ENCODE assay signal across 1 cellular context in the genomic region with DNA sequence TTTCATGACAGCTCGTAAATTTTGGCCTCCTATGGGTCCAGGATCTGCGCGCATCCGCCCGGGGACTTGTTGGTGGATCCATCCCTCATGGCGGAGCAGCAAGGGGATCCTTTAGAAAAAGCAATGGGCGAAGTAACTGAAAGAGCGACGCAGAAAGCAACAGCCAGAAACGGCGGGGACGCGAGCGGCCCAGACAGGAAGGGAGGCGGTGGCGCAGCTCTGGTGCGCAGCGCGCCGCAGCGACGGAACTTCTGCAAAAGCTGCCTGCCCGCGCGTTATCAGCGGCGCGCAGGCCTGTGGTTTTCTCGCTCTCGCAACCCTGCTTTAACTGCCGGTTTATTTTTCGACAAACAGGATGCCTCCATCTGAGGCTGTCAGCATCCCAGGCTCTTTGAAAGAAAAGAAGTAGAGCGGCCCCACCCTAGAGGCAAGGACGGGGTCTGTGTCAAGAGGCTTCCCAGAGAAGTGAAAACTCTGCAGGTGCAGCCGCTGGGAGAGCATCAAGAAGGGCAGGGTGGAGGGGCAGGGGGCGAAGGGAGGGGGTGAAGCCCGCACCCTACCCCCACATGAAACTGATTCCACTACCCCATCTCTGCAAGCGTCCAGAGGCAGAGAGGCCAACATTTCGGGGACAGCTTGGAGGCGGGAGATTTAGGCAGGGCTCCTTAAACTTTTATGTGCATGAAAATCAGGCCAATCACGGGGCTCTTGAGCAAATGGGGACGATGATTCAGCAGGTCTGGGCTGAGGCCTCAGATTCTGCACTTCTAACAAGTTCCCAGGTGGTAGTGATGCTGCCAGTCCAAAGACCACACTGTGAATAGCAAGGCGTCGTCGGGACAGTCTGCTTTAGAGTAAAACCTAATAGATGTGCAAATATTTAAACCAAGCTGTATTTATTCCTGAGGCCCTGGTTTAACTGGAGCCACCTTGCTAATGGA.
TF ChIP-seq lines count a peak whose summit lies in the region.

No MANE protein-coding gene starts in this region.

TF ChIP-seq in GM23338, 12 proteins besides CTCF, POLR2A, EP300 and RAD21 (continued from another document):
- TF ChIP-seq, protein P1, sequence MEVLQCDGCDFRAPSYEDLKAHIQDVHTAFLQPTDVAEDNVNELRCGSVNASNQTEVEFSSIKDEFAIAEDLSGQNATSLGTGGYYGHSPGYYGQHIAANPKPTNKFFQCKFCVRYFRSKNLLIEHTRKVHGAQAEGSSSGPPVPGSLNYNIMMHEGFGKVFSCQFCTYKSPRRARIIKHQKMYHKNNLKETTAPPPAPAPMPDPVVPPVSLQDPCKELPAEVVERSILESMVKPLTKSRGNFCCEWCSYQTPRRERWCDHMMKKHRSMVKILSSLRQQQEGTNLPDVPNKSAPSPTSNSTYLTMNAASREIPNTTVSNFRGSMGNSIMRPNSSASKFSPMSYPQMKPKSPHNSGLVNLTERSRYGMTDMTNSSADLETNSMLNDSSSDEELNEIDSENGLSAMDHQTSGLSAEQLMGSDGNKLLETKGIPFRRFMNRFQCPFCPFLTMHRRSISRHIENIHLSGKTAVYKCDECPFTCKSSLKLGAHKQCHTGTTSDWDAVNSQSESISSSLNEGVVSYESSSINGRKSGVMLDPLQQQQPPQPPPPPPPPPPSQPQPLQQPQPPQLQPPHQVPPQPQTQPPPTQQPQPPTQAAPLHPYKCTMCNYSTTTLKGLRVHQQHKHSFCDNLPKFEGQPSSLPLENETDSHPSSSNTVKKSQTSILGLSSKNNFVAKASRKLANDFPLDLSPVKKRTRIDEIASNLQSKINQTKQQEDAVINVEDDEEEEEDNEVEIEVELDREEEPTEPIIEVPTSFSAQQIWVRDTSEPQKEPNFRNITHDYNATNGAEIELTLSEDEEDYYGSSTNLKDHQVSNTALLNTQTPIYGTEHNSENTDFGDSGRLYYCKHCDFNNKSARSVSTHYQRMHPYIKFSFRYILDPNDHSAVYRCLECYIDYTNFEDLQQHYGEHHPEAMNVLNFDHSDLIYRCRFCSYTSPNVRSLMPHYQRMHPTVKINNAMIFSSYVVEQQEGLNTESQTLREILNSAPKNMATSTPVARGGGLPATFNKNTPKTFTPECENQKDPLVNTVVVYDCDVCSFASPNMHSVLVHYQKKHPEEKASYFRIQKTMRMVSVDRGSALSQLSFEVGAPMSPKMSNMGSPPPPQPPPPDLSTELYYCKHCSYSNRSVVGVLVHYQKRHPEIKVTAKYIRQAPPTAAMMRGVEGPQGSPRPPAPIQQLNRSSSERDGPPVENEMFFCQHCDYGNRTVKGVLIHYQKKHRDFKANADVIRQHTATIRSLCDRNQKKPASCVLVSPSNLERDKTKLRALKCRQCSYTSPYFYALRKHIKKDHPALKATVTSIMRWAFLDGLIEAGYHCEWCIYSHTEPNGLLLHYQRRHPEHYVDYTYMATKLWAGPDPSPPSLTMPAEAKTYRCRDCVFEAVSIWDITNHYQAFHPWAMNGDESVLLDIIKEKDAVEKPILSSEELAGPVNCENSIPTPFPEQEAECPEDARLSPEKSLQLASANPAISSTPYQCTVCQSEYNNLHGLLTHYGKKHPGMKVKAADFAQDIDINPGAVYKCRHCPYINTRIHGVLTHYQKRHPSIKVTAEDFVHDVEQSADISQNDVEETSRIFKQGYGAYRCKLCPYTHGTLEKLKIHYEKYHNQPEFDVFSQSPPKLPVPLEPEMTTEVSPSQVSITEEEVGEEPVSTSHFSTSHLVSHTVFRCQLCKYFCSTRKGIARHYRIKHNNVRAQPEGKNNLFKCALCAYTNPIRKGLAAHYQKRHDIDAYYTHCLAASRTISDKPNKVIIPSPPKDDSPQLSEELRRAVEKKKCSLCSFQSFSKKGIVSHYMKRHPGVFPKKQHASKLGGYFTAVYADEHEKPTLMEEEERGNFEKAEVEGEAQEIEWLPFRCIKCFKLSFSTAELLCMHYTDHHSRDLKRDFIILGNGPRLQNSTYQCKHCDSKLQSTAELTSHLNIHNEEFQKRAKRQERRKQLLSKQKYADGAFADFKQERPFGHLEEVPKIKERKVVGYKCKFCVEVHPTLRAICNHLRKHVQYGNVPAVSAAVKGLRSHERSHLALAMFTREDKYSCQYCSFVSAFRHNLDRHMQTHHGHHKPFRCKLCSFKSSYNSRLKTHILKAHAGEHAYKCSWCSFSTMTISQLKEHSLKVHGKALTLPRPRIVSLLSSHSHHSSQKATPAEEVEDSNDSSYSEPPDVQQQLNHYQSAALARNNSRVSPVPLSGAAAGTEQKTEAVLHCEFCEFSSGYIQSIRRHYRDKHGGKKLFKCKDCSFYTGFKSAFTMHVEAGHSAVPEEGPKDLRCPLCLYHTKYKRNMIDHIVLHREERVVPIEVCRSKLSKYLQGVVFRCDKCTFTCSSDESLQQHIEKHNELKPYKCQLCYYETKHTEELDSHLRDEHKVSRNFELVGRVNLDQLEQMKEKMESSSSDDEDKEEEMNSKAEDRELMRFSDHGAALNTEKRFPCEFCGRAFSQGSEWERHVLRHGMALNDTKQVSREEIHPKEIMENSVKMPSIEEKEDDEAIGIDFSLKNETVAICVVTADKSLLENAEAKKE (CRISPR knock-in tag; IDR thresholded peaks at IDR 0.05), result no peak
- TF ChIP-seq POLR2AphosphoS5 (IDR thresholded peaks at IDR 0.05; ENCODE audit: low read depth), result no peak
- no peak for TF ChIP-seq JUNB (IDR thresholded peaks at IDR 0.05; ENCODE audit: unreplicated experiment)
- TF ChIP-seq ZNF331 (CRISPR knock-in tag; IDR thresholded peaks at IDR 0.05; ENCODE audit: low read depth), result no peak
- TF ChIP-seq EZH2phosphoT487 (IDR thresholded peaks at IDR 0.05; ENCODE audit: unreplicated experiment), result no peak
- TF ChIP-seq, protein P2, sequence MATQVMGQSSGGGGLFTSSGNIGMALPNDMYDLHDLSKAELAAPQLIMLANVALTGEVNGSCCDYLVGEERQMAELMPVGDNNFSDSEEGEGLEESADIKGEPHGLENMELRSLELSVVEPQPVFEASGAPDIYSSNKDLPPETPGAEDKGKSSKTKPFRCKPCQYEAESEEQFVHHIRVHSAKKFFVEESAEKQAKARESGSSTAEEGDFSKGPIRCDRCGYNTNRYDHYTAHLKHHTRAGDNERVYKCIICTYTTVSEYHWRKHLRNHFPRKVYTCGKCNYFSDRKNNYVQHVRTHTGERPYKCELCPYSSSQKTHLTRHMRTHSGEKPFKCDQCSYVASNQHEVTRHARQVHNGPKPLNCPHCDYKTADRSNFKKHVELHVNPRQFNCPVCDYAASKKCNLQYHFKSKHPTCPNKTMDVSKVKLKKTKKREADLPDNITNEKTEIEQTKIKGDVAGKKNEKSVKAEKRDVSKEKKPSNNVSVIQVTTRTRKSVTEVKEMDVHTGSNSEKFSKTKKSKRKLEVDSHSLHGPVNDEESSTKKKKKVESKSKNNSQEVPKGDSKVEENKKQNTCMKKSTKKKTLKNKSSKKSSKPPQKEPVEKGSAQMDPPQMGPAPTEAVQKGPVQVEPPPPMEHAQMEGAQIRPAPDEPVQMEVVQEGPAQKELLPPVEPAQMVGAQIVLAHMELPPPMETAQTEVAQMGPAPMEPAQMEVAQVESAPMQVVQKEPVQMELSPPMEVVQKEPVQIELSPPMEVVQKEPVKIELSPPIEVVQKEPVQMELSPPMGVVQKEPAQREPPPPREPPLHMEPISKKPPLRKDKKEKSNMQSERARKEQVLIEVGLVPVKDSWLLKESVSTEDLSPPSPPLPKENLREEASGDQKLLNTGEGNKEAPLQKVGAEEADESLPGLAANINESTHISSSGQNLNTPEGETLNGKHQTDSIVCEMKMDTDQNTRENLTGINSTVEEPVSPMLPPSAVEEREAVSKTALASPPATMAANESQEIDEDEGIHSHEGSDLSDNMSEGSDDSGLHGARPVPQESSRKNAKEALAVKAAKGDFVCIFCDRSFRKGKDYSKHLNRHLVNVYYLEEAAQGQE (IDR thresholded peaks at IDR 0.05; ENCODE audit: unreplicated experiment), result no peak
- TF ChIP-seq, protein P3, sequence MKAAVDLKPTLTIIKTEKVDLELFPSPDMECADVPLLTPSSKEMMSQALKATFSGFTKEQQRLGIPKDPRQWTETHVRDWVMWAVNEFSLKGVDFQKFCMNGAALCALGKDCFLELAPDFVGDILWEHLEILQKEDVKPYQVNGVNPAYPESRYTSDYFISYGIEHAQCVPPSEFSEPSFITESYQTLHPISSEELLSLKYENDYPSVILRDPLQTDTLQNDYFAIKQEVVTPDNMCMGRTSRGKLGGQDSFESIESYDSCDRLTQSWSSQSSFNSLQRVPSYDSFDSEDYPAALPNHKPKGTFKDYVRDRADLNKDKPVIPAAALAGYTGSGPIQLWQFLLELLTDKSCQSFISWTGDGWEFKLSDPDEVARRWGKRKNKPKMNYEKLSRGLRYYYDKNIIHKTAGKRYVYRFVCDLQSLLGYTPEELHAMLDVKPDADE (IDR thresholded peaks at IDR 0.05), result no peak
